13 cellular contexts compared by ENCODE assay signal in the genomic region with DNA sequence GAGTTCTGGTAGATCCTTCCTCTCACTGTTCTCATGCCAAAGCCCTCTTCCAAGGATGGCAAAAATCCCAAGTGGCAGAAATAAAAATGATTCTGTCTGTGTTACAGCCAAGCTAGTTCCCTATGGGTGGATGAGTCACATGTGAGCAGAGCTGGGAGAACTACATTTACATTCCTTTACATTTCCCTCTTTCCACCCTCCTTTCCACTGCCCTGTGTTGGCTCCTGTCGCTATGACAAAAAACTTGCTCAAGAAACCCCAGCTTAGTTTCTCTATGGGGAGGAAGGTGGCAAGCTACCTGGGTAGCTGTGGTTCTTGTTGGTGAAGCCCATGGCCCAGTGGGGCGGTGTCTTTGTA. TPM values are rescaled to one million over a fixed set of nuclear protein-coding genes. Genes with fewer than 3 reads are reported as not detected.
DNase-seq lines count a peak whose midpoint lies in the region; ATAC-seq and TF ChIP-seq lines count a peak whose summit lies in the region.
"Had no signal": no experiment of that assay in that cellular context is flagged by ENCODE, and none has a peak within 500 bp of the region (broad histone marks: within the 10 kb centered on the region; RNA-seq: fewer than 3 reads in every experiment).

No MANE protein-coding gene starts in this region.

- no peak overlapping the region for H4K91ac ChIP-seq in trophoblast cell (ENCODE audit: low read depth, low read length)

- no peak overlapping the region for H3K23ac ChIP-seq in trophoblast cell (ENCODE audit: low read length)

- no peaks in the 10 kb centered on the region for H3K9me3 ChIP-seq in trophoblast cell (ENCODE audit: insufficient read depth, low read depth, low read length)

- H3K79me2 ChIP-seq in trophoblast cell (ENCODE audit: control insufficient read depth, insufficient read depth, low read length, poor library complexity): no peaks in the 10 kb centered on the region

- no peak overlapping the region for H4K12ac ChIP-seq in trophoblast cell (ENCODE audit: low read depth, low read length)

- TF ChIP-seq CTCF in glutamatergic neuron (IDR thresholded peaks at IDR 0.05; ENCODE audit: partially characterized antibody, unreplicated experiment): no peak

- no peaks in the 10 kb centered on the region for H3K36me3 Mint-ChIP-seq in glutamatergic neuron (ENCODE audit: unreplicated experiment)
- H3K36me3 Mint-ChIP-seq: IgD-negative memory B cell had no signal

- peak; percentile 99 for ATAC-seq in SK-N-SH treated with all-trans-retinoic acid at 6 μM for 48 hours
- no peak for ATAC-seq in HG03159 (IDR thresholded peaks at IDR 0.05; ENCODE audit: unreplicated experiment)

- no peak overlapping the region for H2AFZ ChIP-seq in trophoblast cell (ENCODE audit: insufficient read depth, low read length, poor library complexity)

- no CpG with 5 or more reads among the region's 2 CpGs for WGBS in trophoblast cell (ENCODE audit: extremely low coverage, insufficient coverage, insufficient read length)

- H2BK12ac ChIP-seq in trophoblast cell (ENCODE audit: low read length): peak overlapping the region; percentile 71

- DNase-seq in H7 (peak; percentile 69), fibroblast of peridontal ligament (ENCODE audit: extremely low read depth) (peak; percentile 91), trophoblast cell (peak; percentile 52 to 77), HK-2 (ENCODE audit: unreplicated experiment) (no peak), NCI-H1105 (lab: John Stamatoyannopoulos, UW) (no peak), glutamatergic neuron (no peak)
- DNase-seq: left cardiac atrium, NCI-H2029 treated with DMSO at 0.1 percent for 48 hours, T1000 had no signal

- H3K27ac Mint-ChIP-seq in glutamatergic neuron (ENCODE audit: unreplicated experiment): no peak overlapping the region
- H3K27ac Mint-ChIP-seq: IgD-negative memory B cell had no signal

- H3K4me2 ChIP-seq in trophoblast cell (ENCODE audit: low read length): peak overlapping the region; percentile 20

- no peak overlapping the region for H2BK120ac ChIP-seq in trophoblast cell (ENCODE audit: insufficient read depth, low read length, poor library complexity)

- H3K79me1 ChIP-seq in trophoblast cell (ENCODE audit: low read length): no peaks in the 10 kb centered on the region

- no peak overlapping the region for H3K27ac ChIP-seq in trophoblast cell (ENCODE audit: low read depth, low read length)

- H3K27me3 ChIP-seq in H7 (ENCODE audit: control insufficient read depth, insufficient read depth, low read length) (no peaks in the 10 kb centered on the region), trophoblast cell (ENCODE audit: insufficient read depth, low read length) (no peaks in the 10 kb centered on the region)

- H2BK5ac ChIP-seq in trophoblast cell (ENCODE audit: low read depth, low read length, poor library complexity): no peak overlapping the region

- no peak overlapping the region for H3K9ac ChIP-seq in trophoblast cell (ENCODE audit: low read length)

- no peak overlapping the region for H2AK5ac ChIP-seq in trophoblast cell (ENCODE audit: low read length)

- H4K8ac ChIP-seq in trophoblast cell (ENCODE audit: low read depth, low read length): no peak overlapping the region

- peak overlapping the region; percentile 57 for H3K18ac ChIP-seq in trophoblast cell (ENCODE audit: low read length)

- H3K9me3 Mint-ChIP-seq in glutamatergic neuron (ENCODE audit: unreplicated experiment): no peaks in the 10 kb centered on the region
- H3K9me3 Mint-ChIP-seq: IgD-negative memory B cell, neural crest cell had no signal

- no peaks in the 10 kb centered on the region for H3K36me3 ChIP-seq in H7 (replicated peaks; ENCODE audit: control insufficient read depth, insufficient read depth, low read length)
- no peaks in the 10 kb centered on the region for H3K36me3 ChIP-seq in trophoblast cell (ENCODE audit: control insufficient read depth in 1 of 2, insufficient read depth in 2 of 2, low read length in 2 of 2)

- H3K4me1 ChIP-seq in trophoblast cell (ENCODE audit: control insufficient read depth in 1 of 2, insufficient read depth in 2 of 2, low read length in 2 of 2): peaks cover 3 to 6% of the 10 kb centered on the region in 2 experiments

- H3K27me3 Mint-ChIP-seq in glutamatergic neuron (ENCODE audit: unreplicated experiment): no peaks in the 10 kb centered on the region
- H3K27me3 Mint-ChIP-seq: IgD-negative memory B cell had no signal

- H3K4me3 ChIP-seq in H7 (ENCODE audit: insufficient read depth, low read depth, low read length) (no peak overlapping the region), trophoblast cell (ENCODE audit: low read depth, low read length) (no peak overlapping the region)

- H3K14ac ChIP-seq in trophoblast cell (ENCODE audit: low read length): no peak overlapping the region

- no peaks in the 10 kb centered on the region for H3K4me1 Mint-ChIP-seq in glutamatergic neuron (ENCODE audit: low read depth, unreplicated experiment)
- H3K4me1 Mint-ChIP-seq: IgD-negative memory B cell, neural crest cell had no signal

- H3K4me3 Mint-ChIP-seq in glutamatergic neuron (ENCODE audit: unreplicated experiment): no peak overlapping the region
- H3K4me3 Mint-ChIP-seq: IgD-negative memory B cell, neural crest cell had no signal

- no peak overlapping the region for H3K4ac ChIP-seq in trophoblast cell (ENCODE audit: low read depth, low read length)

TF ChIP-seq in SK-N-SH treated with all-trans-retinoic acid at 6 μM for 48 hours, 23 proteins besides CTCF, POLR2A, EP300 and RAD21 (continues in another document):
- TF ChIP-seq TCF4 (CRISPR knock-in tag; IDR thresholded peaks at IDR 0.05; ENCODE audit: borderline replicate concordance): no peak
- no peak for TF ChIP-seq ZFP3 (CRISPR knock-in tag; IDR thresholded peaks at IDR 0.05)
- TF ChIP-seq, protein P1, sequence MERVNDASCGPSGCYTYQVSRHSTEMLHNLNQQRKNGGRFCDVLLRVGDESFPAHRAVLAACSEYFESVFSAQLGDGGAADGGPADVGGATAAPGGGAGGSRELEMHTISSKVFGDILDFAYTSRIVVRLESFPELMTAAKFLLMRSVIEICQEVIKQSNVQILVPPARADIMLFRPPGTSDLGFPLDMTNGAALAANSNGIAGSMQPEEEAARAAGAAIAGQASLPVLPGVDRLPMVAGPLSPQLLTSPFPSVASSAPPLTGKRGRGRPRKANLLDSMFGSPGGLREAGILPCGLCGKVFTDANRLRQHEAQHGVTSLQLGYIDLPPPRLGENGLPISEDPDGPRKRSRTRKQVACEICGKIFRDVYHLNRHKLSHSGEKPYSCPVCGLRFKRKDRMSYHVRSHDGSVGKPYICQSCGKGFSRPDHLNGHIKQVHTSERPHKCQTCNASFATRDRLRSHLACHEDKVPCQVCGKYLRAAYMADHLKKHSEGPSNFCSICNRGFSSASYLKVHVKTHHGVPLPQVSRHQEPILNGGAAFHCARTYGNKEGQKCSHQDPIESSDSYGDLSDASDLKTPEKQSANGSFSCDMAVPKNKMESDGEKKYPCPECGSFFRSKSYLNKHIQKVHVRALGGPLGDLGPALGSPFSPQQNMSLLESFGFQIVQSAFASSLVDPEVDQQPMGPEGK (CRISPR knock-in tag; IDR thresholded peaks at IDR 0.05; ENCODE audit: borderline replicate concordance): no peak
- no peak for TF ChIP-seq PPARA (CRISPR knock-in tag; IDR thresholded peaks at IDR 0.05; ENCODE audit: borderline replicate concordance)
- TF ChIP-seq ZNF70 (CRISPR knock-in tag; IDR thresholded peaks at IDR 0.05): no peak
- no peak for TF ChIP-seq BACH2 (CRISPR knock-in tag; IDR thresholded peaks at IDR 0.05; ENCODE audit: borderline replicate concordance)
- TF ChIP-seq OSR1 (CRISPR knock-in tag; IDR thresholded peaks at IDR 0.05): no peak
- TF ChIP-seq, protein P2, sequence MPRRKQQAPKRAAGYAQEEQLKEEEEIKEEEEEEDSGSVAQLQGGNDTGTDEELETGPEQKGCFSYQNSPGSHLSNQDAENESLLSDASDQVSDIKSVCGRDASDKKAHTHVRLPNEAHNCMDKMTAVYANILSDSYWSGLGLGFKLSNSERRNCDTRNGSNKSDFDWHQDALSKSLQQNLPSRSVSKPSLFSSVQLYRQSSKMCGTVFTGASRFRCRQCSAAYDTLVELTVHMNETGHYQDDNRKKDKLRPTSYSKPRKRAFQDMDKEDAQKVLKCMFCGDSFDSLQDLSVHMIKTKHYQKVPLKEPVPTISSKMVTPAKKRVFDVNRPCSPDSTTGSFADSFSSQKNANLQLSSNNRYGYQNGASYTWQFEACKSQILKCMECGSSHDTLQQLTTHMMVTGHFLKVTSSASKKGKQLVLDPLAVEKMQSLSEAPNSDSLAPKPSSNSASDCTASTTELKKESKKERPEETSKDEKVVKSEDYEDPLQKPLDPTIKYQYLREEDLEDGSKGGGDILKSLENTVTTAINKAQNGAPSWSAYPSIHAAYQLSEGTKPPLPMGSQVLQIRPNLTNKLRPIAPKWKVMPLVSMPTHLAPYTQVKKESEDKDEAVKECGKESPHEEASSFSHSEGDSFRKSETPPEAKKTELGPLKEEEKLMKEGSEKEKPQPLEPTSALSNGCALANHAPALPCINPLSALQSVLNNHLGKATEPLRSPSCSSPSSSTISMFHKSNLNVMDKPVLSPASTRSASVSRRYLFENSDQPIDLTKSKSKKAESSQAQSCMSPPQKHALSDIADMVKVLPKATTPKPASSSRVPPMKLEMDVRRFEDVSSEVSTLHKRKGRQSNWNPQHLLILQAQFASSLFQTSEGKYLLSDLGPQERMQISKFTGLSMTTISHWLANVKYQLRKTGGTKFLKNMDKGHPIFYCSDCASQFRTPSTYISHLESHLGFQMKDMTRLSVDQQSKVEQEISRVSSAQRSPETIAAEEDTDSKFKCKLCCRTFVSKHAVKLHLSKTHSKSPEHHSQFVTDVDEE (CRISPR knock-in tag; IDR thresholded peaks at IDR 0.05): no peak
- no peak for TF ChIP-seq ZFP30 (CRISPR knock-in tag; IDR thresholded peaks at IDR 0.05)
- no peak for TF ChIP-seq RARB (CRISPR knock-in tag; IDR thresholded peaks at IDR 0.05)

RNA-seq across cellular contexts. Expression of gene DDB2, which starts 10.2 kb away (rescaled TPM):
- 13.9 and 23.7 TPM in 2 replicates for total RNA-seq in H7 (2014; rRNA removed; shearing (Covaris generic))
- polyA plus RNA-seq in trophoblast cell (2013): 32.8 and 33.7 TPM in 2 replicates
- total RNA-seq in glutamatergic neuron (ENCODE audit: unreplicated experiment): 12.6 TPM

RNA-seq across cellular contexts. Expression of gene PACSIN3, which starts 18.4 kb away (rescaled TPM):
- 67.6 and 76.2 TPM in 2 replicates for total RNA-seq in H7 (2014; rRNA removed; shearing (Covaris generic))
- 22.2 and 23.3 TPM in 2 replicates for polyA plus RNA-seq in trophoblast cell (2013)
- 2.2 TPM for total RNA-seq in glutamatergic neuron (ENCODE audit: unreplicated experiment)
- polyA plus RNA-seq: IgD-negative memory B cell had no signal

RNA-seq across cellular contexts. Expression of gene ARFGAP2, which starts 27.9 kb away (rescaled TPM):
- total RNA-seq in H7 (2014; rRNA removed; shearing (Covaris generic)): 84.4 and 94.7 TPM in 2 replicates
- 43.4 and 47.3 TPM in 2 replicates for polyA plus RNA-seq in trophoblast cell (2013)
- 119 TPM for total RNA-seq in glutamatergic neuron (ENCODE audit: unreplicated experiment)

RNA-seq across cellular contexts. Expression of gene ACP2, which starts 44.0 kb away (rescaled TPM):
- 24.2 and 25.5 TPM in 2 replicates for total RNA-seq in H7 (2014; rRNA removed; shearing (Covaris generic))
- polyA plus RNA-seq in trophoblast cell (2013): 21.9 and 23.1 TPM in 2 replicates
- 44.3 TPM for total RNA-seq in glutamatergic neuron (ENCODE audit: unreplicated experiment)

RNA-seq across cellular contexts. Expression of gene NR1H3, which starts 53.2 kb away (rescaled TPM):
- 22.4 and 25.4 TPM in 2 replicates for total RNA-seq in H7 (2014; rRNA removed; shearing (Covaris generic))
- 14.6 and 14.7 TPM in 2 replicates for polyA plus RNA-seq in trophoblast cell (2013)
- 10.5 TPM for total RNA-seq in glutamatergic neuron (ENCODE audit: unreplicated experiment)

Comparison
In these comparisons a context has a peak if more than half of its experiments do, and no peak if none do; other contexts are left out.
1. DNase-seq: peak in H7 (single experiment), fibroblast of peridontal ligament (single experiment) and trophoblast cell (2 of 2); none in HK-2 (single experiment), NCI-H1105 (single experiment) and glutamatergic neuron (single experiment).
2. RNA of gene PACSIN3, which starts 18.4 kb away (total RNA-seq): 67.6 to 76.2 TPM in H7; 2.2 TPM in glutamatergic neuron (single experiment); every median in the first group is over 10 times any median in the second.